In genomic region chr11:67391304-67392181, GRCh38 we compare ENCODE assay signal across 8 cellular contexts. TPM values are rescaled to one million over a fixed set of nuclear protein-coding genes. Genes with fewer than 3 reads are reported as not detected.
DNase-seq lines count a peak whose midpoint lies in the region; ATAC-seq, FAIRE-seq and TF ChIP-seq lines count a peak whose summit lies in the region.

TSS of gene RAD9A (plus strand) at chr11:67391986. CDS start at chr11:67392045, 59 bp downstream.

- H3K4me3 ChIP-seq in astrocyte of the cerebellum (ENCODE audit: low read depth, low read length) (peak within 1 kb of the TSS; percentile 90), retinal pigment epithelial cell (ENCODE audit: low read length) (peak within 1 kb of the TSS; percentile 62)

- peak; percentile 44 for ATAC-seq in HG02938 (IDR thresholded peaks at IDR 0.05; ENCODE audit: unreplicated experiment)

- no peak for TF ChIP-seq POLR2A in GM12891 (IDR thresholded peaks at IDR 0.05; ENCODE audit: low read depth, low read length)

- in situ Hi-C loops in astrocyte of the cerebellum (cut with HindIII; ENCODE audit: low sequenced_read_pairs) = no loop called here

- peak; percentile 94 for FAIRE-seq in GM12891 (lab: Jason Lieb, UNC)

- DNase-seq in GM12891 (ENCODE audit: insufficient read length, low spot score) = peak; percentile 100
- DNase-seq in NCI-H2081 treated with DMSO at 0.1 percent for 48 hours (lab: John Stamatoyannopoulos, UW) = peak; percentile 69
- DNase-seq in T1000 (lab: John Stamatoyannopoulos, UW) = peak; percentile 85
- DNase-seq in astrocyte of the cerebellum (ENCODE audit: low read depth) = peak; percentile 79
- DNase-seq in hippocampal formation (lab: John Stamatoyannopoulos, UW) = peak; percentile 85 to 93
- peak; percentile 76 for DNase-seq in retinal pigment epithelial cell (ENCODE audit: low read depth)
- DNase-seq in cortex of kidney (lab: John Stamatoyannopoulos, UW) = no peak

- TF ChIP-seq CTCF in astrocyte of the cerebellum (IDR thresholded peaks at IDR 0.05; ENCODE audit: low read depth, low read length, missing control alignments) (no peak), retinal pigment epithelial cell (conservative IDR thresholded peaks at IDR 0.05; ENCODE audit: low read depth, low read length) (no peak)

TF ChIP-seq in GM12891, 5 proteins besides CTCF, POLR2A, EP300 and RAD21:
- TF ChIP-seq SPI1 (IDR thresholded peaks at IDR 0.05; ENCODE audit: low read depth, low read length) = no peak
- no peak for TF ChIP-seq TAF1 (IDR thresholded peaks at IDR 0.05; ENCODE audit: low read depth, low read length)
- TF ChIP-seq PAX5 (IDR thresholded peaks at IDR 0.05; ENCODE audit: insufficient read depth, low read length, severe bottlenecking) = no peak
- peak; percentile 34; the same call in 1 of the 2 replicates for TF ChIP-seq POLR2AphosphoS5 (IDR thresholded peaks at IDR 0.05; ENCODE audit: low read depth, low read length)
- no peak for TF ChIP-seq POU2F2 (IDR thresholded peaks at IDR 0.05; ENCODE audit: low read depth, low read length)

RNA-seq across cellular contexts. Expression of gene RAD9A, which starts in this region (rescaled TPM):
- polyA plus RNA-seq in GM12891 (2012; ENCODE audit: low read depth, missing spikeins) = 17.9 TPM
